Comparison of ENCODE assay signal across 8 cellular contexts in the genomic region with DNA sequence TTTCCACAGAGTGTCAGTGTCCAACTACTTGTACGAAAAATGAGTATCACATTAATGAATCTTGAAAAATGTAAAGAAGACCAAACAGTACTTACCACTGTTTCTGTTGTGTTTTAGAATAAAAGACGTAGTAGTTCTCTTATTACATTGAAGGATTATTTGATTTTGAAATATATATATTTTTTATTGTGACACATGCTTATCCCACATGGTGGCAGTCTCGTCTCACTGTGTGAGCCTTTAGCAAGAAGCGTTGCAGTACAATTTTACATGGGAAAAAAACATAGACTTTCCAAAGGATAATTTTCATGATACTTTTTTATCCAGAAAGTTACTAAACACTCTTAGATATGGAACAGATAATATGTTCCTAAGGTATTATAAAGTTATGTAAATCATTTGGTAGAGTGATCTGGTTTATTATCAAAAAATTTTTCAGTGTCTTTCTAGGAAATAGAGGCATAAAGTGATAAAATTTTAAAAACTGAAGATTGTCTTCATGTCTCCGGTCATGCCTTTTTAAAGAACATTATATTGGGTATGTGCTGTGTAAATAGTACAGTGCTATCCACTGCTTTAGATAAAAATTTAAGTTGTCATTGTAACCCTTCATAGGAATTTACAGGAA.
DNase-seq lines count a peak whose midpoint lies in the region; ATAC-seq and TF ChIP-seq lines count a peak whose summit lies in the region.

No MANE protein-coding gene starts in this region.

- ATAC-seq in GM19397 (IDR thresholded peaks at IDR 0.05; ENCODE audit: unreplicated experiment) (no peak), HG03135 (IDR thresholded peaks at IDR 0.05; ENCODE audit: unreplicated experiment) (no peak)

- DNase-seq in D341Med (ENCODE audit: low spot score) (peak; percentile 38), astrocyte of the cerebellum (ENCODE audit: low read depth) (peak; percentile 20), left kidney (ENCODE audit: low read depth, low spot score) (peak; percentile 66), HuH-7.5 (ENCODE audit: low spot score) (no peak), iPS-NIHi11 (ENCODE audit: low spot score) (no peak)

- H3K79me2 ChIP-seq in KMS-11 (ENCODE audit: insufficient read depth, low read depth) = no peaks in the 10 kb centered on the region

- H3K9ac ChIP-seq in KMS-11 = no peak overlapping the region

- no peaks in the 10 kb centered on the region for H3K36me3 ChIP-seq in KMS-11 (ENCODE audit: insufficient read depth)

- H4K20me1 ChIP-seq in KMS-11 (ENCODE audit: insufficient read depth) = no peaks in the 10 kb centered on the region

- no peak overlapping the region for H2AFZ ChIP-seq in KMS-11 (ENCODE audit: low read depth)

- H3K4me3 ChIP-seq in KMS-11 (IDR thresholded peaks at IDR 0.05; ENCODE audit: insufficient read depth, low read depth, low read length) (no peak overlapping the region), astrocyte of the cerebellum (ENCODE audit: low read depth, low read length) (no peak overlapping the region)

- H3K4me1 ChIP-seq in KMS-11 (ENCODE audit: low read depth, poor library complexity, severe bottlenecking) = no peaks in the 10 kb centered on the region

- no peaks in the 10 kb centered on the region for H3K27me3 ChIP-seq in KMS-11 (ENCODE audit: insufficient read depth, low read depth)

- in situ Hi-C loops in astrocyte of the cerebellum (cut with HindIII; ENCODE audit: low sequenced_read_pairs) = no loop called here

- no peak overlapping the region for H3K27ac ChIP-seq in KMS-11

- TF ChIP-seq CTCF in KMS-11 (conservative IDR thresholded peaks at IDR 0.05; ENCODE audit: low read depth, low read length) (peak; percentile 45; the same call in 1 of the 2 replicates), astrocyte of the cerebellum (IDR thresholded peaks at IDR 0.05; ENCODE audit: low read depth, low read length, missing control alignments) (peak; percentile 55)

- no peak overlapping the region for H3K4me2 ChIP-seq in KMS-11

Comparison
In these comparisons a context has a peak if more than half of its experiments do, and no peak if none do; other contexts are left out.
1. DNase-seq: peak in D341Med (single experiment), astrocyte of the cerebellum (single experiment) and left kidney (single experiment); none in HuH-7.5 (single experiment) and iPS-NIHi11 (single experiment).